In genomic region chr12:121064586-121064985, GRCh38 we compare ENCODE assay signal across 1 cellular context. TPM values are rescaled to one million over a fixed set of nuclear protein-coding genes. Genes with fewer than 3 reads are reported as not detected.
"Had no signal": no experiment of that assay in that cellular context is flagged by ENCODE, and none has a peak within 500 bp of the region (broad histone marks: within the 10 kb centered on the region; RNA-seq: fewer than 3 reads in every experiment).

No MANE protein-coding gene starts in this region.

RNA-seq across cellular contexts. Expression of gene OASL, which starts 25.5 kb away (rescaled TPM):
- total RNA-seq: SJSA1 had no signal
